In the genomic region with DNA sequence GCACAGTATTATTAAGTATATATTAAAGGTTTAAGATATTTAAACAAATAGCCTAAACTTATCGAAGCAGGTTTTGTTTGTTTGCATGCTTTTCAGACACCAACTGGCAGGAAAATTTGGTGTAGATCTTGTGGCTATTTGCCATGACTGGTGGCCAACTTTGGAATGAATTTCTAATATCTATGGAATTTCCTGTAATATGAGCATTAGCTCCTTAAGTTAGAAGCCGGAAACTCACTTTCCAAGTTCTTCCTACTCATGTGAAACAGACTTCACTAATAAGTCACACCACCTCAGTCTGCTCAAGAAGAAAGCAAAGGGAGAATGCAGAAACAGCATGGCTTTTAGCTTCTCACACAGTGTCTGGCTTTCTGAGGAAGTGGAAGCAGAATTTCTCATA, we compare ENCODE assay signal across 15 cellular contexts.
A peak's percentile ranks its signal among the peaks of the same experiment; 100 is the strongest.
DNase-seq lines count a peak whose midpoint lies in the region; ATAC-seq and TF ChIP-seq lines count a peak whose summit lies in the region.
"Had no signal": no experiment of that assay in that cellular context is flagged by ENCODE, and none has a peak within 500 bp of the region (broad histone marks: within the 10 kb centered on the region; RNA-seq: fewer than 3 reads in every experiment).

No MANE protein-coding gene starts in this region.

- H3K36me3 ChIP-seq in IMR-90 (ENCODE audit: control insufficient read depth, insufficient read depth, low read length) (no peaks in the 10 kb centered on the region), mammary epithelial cell (ENCODE audit: insufficient read depth, low read length) (no peaks in the 10 kb centered on the region)
- H3K36me3 ChIP-seq: neutrophil had no signal

- H4K91ac ChIP-seq in IMR-90 (ENCODE audit: insufficient read depth, low read depth, low read length), result peak overlapping the region; percentile 97

- H3K23ac ChIP-seq in IMR-90 (ENCODE audit: low read depth, low read length), result peak overlapping the region; percentile 93

- peak overlapping the region; percentile 89 for H2BK20ac ChIP-seq in IMR-90 (ENCODE audit: low read depth, low read length)

- no peak overlapping the region for H3K4me3 ChIP-seq in AG04450 (ENCODE audit: low read depth, low read length)
- no peak overlapping the region for H3K4me3 ChIP-seq in IMR-90 (ENCODE audit: insufficient read depth, low read depth, low read length)
- H3K4me3 ChIP-seq in mammary epithelial cell (replicated peaks in 1 of 3; ENCODE audit: insufficient read depth in 1 of 3, low read depth in 2 of 3, low read length in 3 of 3), result peak overlapping the region in 1 of 3 experiments; percentile 4

- in situ Hi-C loops in IMR-90 (cut with MboI; ENCODE audit: low sequenced_read_pairs) (no loop called here), mammary epithelial cell (cut with MboI; ENCODE audit: low sequenced_read_pairs in 2 of 2) (no loop called here)

- H2BK15ac ChIP-seq in IMR-90 (ENCODE audit: low read depth, low read length), result peak overlapping the region; percentile 96; the same call in 2 of the 3 replicates

- H3K27me3 Mint-ChIP-seq in activated naive CD4-positive, alpha-beta T cell treated with anti-CD3 and anti-CD28 coated beads, Interleukin-2, amount 10 ng/mL, durations not matched to agents 7 days and 5 days, result no peaks in the 10 kb centered on the region
- H3K27me3 Mint-ChIP-seq: central memory CD8-positive, alpha-beta T cell; memory B cell had no signal

- dilution Hi-C loops in IMR-90 (cut with HindIII; ENCODE audit: low sequenced_read_pairs, unreplicated experiment), result no loop called here
- dilution Hi-C loops in mammary epithelial cell (cut with HindIII; ENCODE audit: low sequenced_read_pairs), result no loop called here

- H3K79me1 ChIP-seq in IMR-90 (ENCODE audit: low read depth in 1 of 2, low read length in 2 of 2), result no peaks in the 10 kb centered on the region

- peak overlapping the region; percentile 97 for H2BK120ac ChIP-seq in IMR-90 (ENCODE audit: low read depth, low read length)

- H3K27ac ChIP-seq in AG04450 (ENCODE audit: low read depth, low read length) (no peak overlapping the region), IMR-90 (ENCODE audit: insufficient read depth, low read length) (peak overlapping the region; percentile 94), mammary epithelial cell (ENCODE audit: insufficient read depth, low read depth, low read length) (peak overlapping the region; percentile 72)
- H3K27ac ChIP-seq: neutrophil, VCaP had no signal

- H3K4ac ChIP-seq in IMR-90 (ENCODE audit: low read depth, low read length), result peak overlapping the region; percentile 93

- peak overlapping the region; percentile 82 for H2AFZ ChIP-seq in IMR-90 (replicated peaks; ENCODE audit: low read length, poor library complexity)
- peak overlapping the region; percentile 77 for H2AFZ ChIP-seq in mammary epithelial cell (ENCODE audit: low read depth, low read length)

- no peak for TF ChIP-seq POLR2A in IMR-90 (IDR thresholded peaks at IDR 0.05; ENCODE audit: low read depth, low read length)

- no peaks in the 10 kb centered on the region for H3K79me2 ChIP-seq in mammary epithelial cell (ENCODE audit: insufficient read depth, low read length)

- H2AK9ac ChIP-seq in IMR-90 (replicated peaks; ENCODE audit: low read depth, low read length, poor library complexity), result peak overlapping the region; percentile 77

- peaks cover 7% of the 10 kb centered on the region for H3K9me1 ChIP-seq in IMR-90 (ENCODE audit: insufficient read depth, low read length)

- no peaks in the 10 kb centered on the region for H4K20me1 ChIP-seq in IMR-90 (ENCODE audit: insufficient read depth, low read length)
- no peaks in the 10 kb centered on the region for H4K20me1 ChIP-seq in mammary epithelial cell (ENCODE audit: insufficient read depth, low read length)

- ATAC-seq in IMR-90 (ENCODE audit: low read depth) (peak; percentile 63), left cardiac atrium (no peak), esophagus mucosa (no peak)

- peak overlapping the region; percentile 89 for H3K14ac ChIP-seq in IMR-90 (replicated peaks; ENCODE audit: low read depth, low read length)

- peak overlapping the region; percentile 66 to 98 for H4K8ac ChIP-seq in IMR-90 (ENCODE audit: low read depth in 2 of 2, low read length in 2 of 2)

- CTCF ChIA-PET in AG04450 (lab: Charles Lee) (interaction anchor here (1.4 kb wide), 1 partner anchor 325 kb away, joined by 4 read pairs; no protein-coding TSS in a partner anchor), IMR-90 (lab: Yijun Ruan, JAX) (no interaction called here), mammary epithelial cell (lab: Charles Lee; ENCODE audit: low non-redundant PET) (no interaction called here)
- CTCF ChIA-PET in activated naive CD4-positive, alpha-beta T cell treated with anti-CD3 and anti-CD28 coated beads, Interleukin-2, amount 10 ng/mL, durations not matched to agents 7 days and 5 days (lab: Charles Lee), result no interaction called here

- TF ChIP-seq CTCF in AG04450 (IDR thresholded peaks at IDR 0.05; ENCODE audit: low read depth, low read length) (no peak), IMR-90 (conservative IDR thresholded peaks at IDR 0.05; ENCODE audit: low read depth, low read length) (no peak), mammary epithelial cell (conservative IDR thresholded peaks at IDR 0.05 in 1 of 2, IDR thresholded peaks at IDR 0.05 in 1 of 2; ENCODE audit: extremely low read depth in 1 of 2, insufficient read depth in 1 of 2, low read depth in 1 of 2, low read length in 2 of 2) (no peak)

- peak overlapping the region; percentile 88; the same call in 1 of the 2 replicates for H2AK5ac ChIP-seq in IMR-90 (ENCODE audit: low read depth, low read length)

- BruUV-seq in IMR-90 (replicated peaks; lab: Mats Ljungman, UMichigan) (no TSS peak), mammary epithelial cell (replicated peaks; lab: Mats Ljungman, UMichigan) (no TSS peak)

- no peak overlapping the region; the same call in 1 of the 2 replicates for H3K9ac ChIP-seq in IMR-90 (ENCODE audit: low read depth, low read length)
- H3K9ac ChIP-seq in mammary epithelial cell (ENCODE audit: insufficient read depth, low read length), result no peak overlapping the region

- H3K9me3 Mint-ChIP-seq in activated naive CD4-positive, alpha-beta T cell treated with anti-CD3 and anti-CD28 coated beads, Interleukin-2, amount 10 ng/mL, durations not matched to agents 7 days and 5 days, result peaks cover 4% of the 10 kb centered on the region
- H3K9me3 Mint-ChIP-seq: central memory CD8-positive, alpha-beta T cell; memory B cell had no signal

- POLR2A ChIA-PET in AG04450 (lab: Yijun Ruan, JAX), result no interaction called here
- POLR2A ChIA-PET in IMR-90 (lab: Charles Lee; ENCODE audit: unreplicated experiment), result no interaction called here

- DNase-seq in AG04450 (ENCODE audit: low read depth, low spot score), result peak; percentile 50
- DNase-seq in IMR-90, result peak; percentile 81
- peak; percentile 66 for DNase-seq in mammary epithelial cell
- DNase-seq in iPS-NIHi11 (ENCODE audit: low spot score), result peak; percentile 7
- DNase-seq in D341Med (ENCODE audit: low spot score), result no peak
- no peak for DNase-seq in left cardiac atrium
- DNase-seq in activated naive CD4-positive, alpha-beta T cell treated with anti-CD3 and anti-CD28 coated beads, Interleukin-2, amount 10 ng/mL, durations not matched to agents 7 days and 5 days, result no peak
- DNase-seq: NCI-H2171 treated with DMSO at 0.1 percent for 48 hours; NK-92 treated with Interleukin-12 subunit alpha and Interleukin-12 subunit beta, amount 100 ng/mL, for 24 hours; stimulated activated CD4-positive, alpha-beta T cell treated with anti-CD3 and anti-CD28 coated beads, Interleukin-15, amount 100 ng/mL, for 24 hours had no signal

- peak overlapping the region; percentile 92 for H2BK5ac ChIP-seq in IMR-90 (ENCODE audit: low read depth, low read length, poor library complexity, severe bottlenecking)

- WGBS in IMR-90 (ENCODE audit: extremely low coverage in 2 of 2, insufficient read length in 1 of 2), 2 experiments, result no CpG with 5 or more reads among the region's 2 CpGs
- WGBS in mammary epithelial cell (ENCODE audit: low coverage, missing lambda C conversion rate), result 29% methylated on average over 2 of the region's 2 CpGs

- H3K56ac ChIP-seq in IMR-90 (ENCODE audit: extremely low read depth, insufficient read depth, low read length), result peak overlapping the region; percentile 83; the same call in 1 of the 2 replicates

- peak overlapping the region; percentile 61; the same call in 1 of the 2 replicates for H3K4me2 ChIP-seq in IMR-90 (ENCODE audit: low read depth, low read length)
- peak overlapping the region; percentile 69 for H3K4me2 ChIP-seq in mammary epithelial cell (ENCODE audit: insufficient read depth, low read depth, low read length)

- no peak overlapping the region for H3K27ac Mint-ChIP-seq in activated naive CD4-positive, alpha-beta T cell treated with anti-CD3 and anti-CD28 coated beads, Interleukin-2, amount 10 ng/mL, durations not matched to agents 7 days and 5 days
- H3K27ac Mint-ChIP-seq: memory B cell had no signal

- no peaks in the 10 kb centered on the region; the same call in 1 of the 2 replicates for H3K9me3 ChIP-seq in AG04450 (ENCODE audit: control insufficient read depth, insufficient read depth, low read length)
- no peaks in the 10 kb centered on the region for H3K9me3 ChIP-seq in IMR-90 (ENCODE audit: control insufficient read depth, insufficient read depth, low read length)
- no peaks in the 10 kb centered on the region for H3K9me3 ChIP-seq in mammary epithelial cell (replicated peaks; ENCODE audit: insufficient read depth, low read length)
- H3K9me3 ChIP-seq: neutrophil had no signal

- H3K4me3 Mint-ChIP-seq in activated naive CD4-positive, alpha-beta T cell treated with anti-CD3 and anti-CD28 coated beads, Interleukin-2, amount 10 ng/mL, durations not matched to agents 7 days and 5 days, result no peak overlapping the region
- H3K4me3 Mint-ChIP-seq: central memory CD8-positive, alpha-beta T cell; memory B cell had no signal

- no peaks in the 10 kb centered on the region for H3K27me3 ChIP-seq in AG04450 (ENCODE audit: control insufficient read depth, insufficient read depth, low read length)
- no peaks in the 10 kb centered on the region for H3K27me3 ChIP-seq in IMR-90 (ENCODE audit: control insufficient read depth, insufficient read depth, low read length)
- H3K27me3 ChIP-seq in mammary epithelial cell (ENCODE audit: insufficient read depth, low read length), result no peaks in the 10 kb centered on the region
- H3K27me3 ChIP-seq: neutrophil had no signal

- H3K36me3 Mint-ChIP-seq in activated naive CD4-positive, alpha-beta T cell treated with anti-CD3 and anti-CD28 coated beads, Interleukin-2, amount 10 ng/mL, durations not matched to agents 7 days and 5 days, result no peaks in the 10 kb centered on the region
- H3K36me3 Mint-ChIP-seq: memory B cell had no signal

- intact Hi-C loops in IMR-90 (cut with micrococcal nuclease) (no loop called here), mammary epithelial cell (cut with micrococcal nuclease) (loop anchor here (2.0 kb wide), 1 partner anchor 126 kb away; no protein-coding TSS in a partner anchor), left cardiac atrium (cut with DNase I) (no loop called here)

- H3K4me1 Mint-ChIP-seq in activated naive CD4-positive, alpha-beta T cell treated with anti-CD3 and anti-CD28 coated beads, Interleukin-2, amount 10 ng/mL, durations not matched to agents 7 days and 5 days, result no peaks in the 10 kb centered on the region
- H3K4me1 Mint-ChIP-seq: central memory CD8-positive, alpha-beta T cell had no signal

- H3K18ac ChIP-seq in IMR-90 (ENCODE audit: low read depth, low read length), result peak overlapping the region; percentile 86

- H3K4me1 ChIP-seq in IMR-90 (ENCODE audit: control insufficient read depth, insufficient read depth, low read length) (peaks cover 3% of the 10 kb centered on the region; the same call in 1 of the 2 replicates), mammary epithelial cell (ENCODE audit: insufficient read depth, low read length) (peaks cover 38% of the 10 kb centered on the region)

- peak overlapping the region; percentile 90 for H4K5ac ChIP-seq in IMR-90 (ENCODE audit: low read depth, low read length)

- TF ChIP-seq RAD21 in IMR-90 (IDR thresholded peaks at IDR 0.05; ENCODE audit: low read length), result no peak

Comparison
In these comparisons a context has a peak if more than half of its experiments do, and no peak if none do; other contexts are left out.
1. DNase-seq: peak in AG04450 (single experiment), IMR-90 (single experiment), mammary epithelial cell (single experiment) and iPS-NIHi11 (single experiment); none in D341Med (single experiment), left cardiac atrium (single experiment) and activated naive CD4-positive, alpha-beta T cell treated with anti-CD3 and anti-CD28 coated beads, Interleukin-2, amount 10 ng/mL, durations not matched to agents 7 days and 5 days (single experiment).